15 cellular contexts compared by ENCODE assay signal in genomic region chr15:88628018-88628673, GRCh38. TPM values are rescaled to one million over a fixed set of nuclear protein-coding genes. Genes with fewer than 3 reads are reported as not detected.
DNase-seq lines count a peak whose midpoint lies in the region; ATAC-seq, FAIRE-seq and TF ChIP-seq lines count a peak whose summit lies in the region.
"Had no signal": no experiment of that assay in that cellular context is flagged by ENCODE, and none has a peak within 500 bp of the region (broad histone marks: within the 10 kb centered on the region; RNA-seq: fewer than 3 reads in every experiment).

No MANE protein-coding gene starts in this region.

- peaks cover 62% of the 10 kb centered on the region for H4K20me1 ChIP-seq in HepG2 (ENCODE audit: insufficient read depth, low read length)

- no peak for FAIRE-seq in HepG2 (lab: Jason Lieb, UNC)

- H3K79me2 ChIP-seq in HepG2 (ENCODE audit: insufficient read depth, low read length) = peaks cover 58% of the 10 kb centered on the region

- H3K4me2 ChIP-seq in HepG2 (ENCODE audit: low read depth, low read length) = no peak overlapping the region

- TF ChIP-seq RAD21 in HepG2 (CRISPR knock-in tag; IDR thresholded peaks at IDR 0.05) = no peak

- H3K27ac ChIP-seq in HepG2 (ENCODE audit: extremely low read length, insufficient read depth, low read length) = no peak overlapping the region
- H3K27ac ChIP-seq in right lobe of liver = no peak overlapping the region
- H3K27ac ChIP-seq in adrenal gland = no peak overlapping the region
- H3K27ac ChIP-seq: brain microvascular endothelial cell, uterus had no signal

- H3K27me3 ChIP-seq in HepG2 (ENCODE audit: control insufficient read depth in 1 of 2, insufficient read depth in 2 of 2, low read length in 2 of 2) (no peaks in the 10 kb centered on the region), right lobe of liver (no peaks in the 10 kb centered on the region), adrenal gland (no peaks in the 10 kb centered on the region)
- H3K27me3 ChIP-seq: brain microvascular endothelial cell, uterus had no signal

- TF ChIP-seq EP300 in HepG2 (IDR thresholded peaks at IDR 0.05; ENCODE audit: low read depth in 2 of 2, low read length in 2 of 2) (no peak), HepG2 (CRISPR knock-in tag; IDR thresholded peaks at IDR 0.05; ENCODE audit: borderline replicate concordance) (no peak)

- no peaks in the 10 kb centered on the region for H3K27me3 Mint-ChIP-seq in activated B cell treated with CpG ODN at 0.5 μM for 24 hours

- H3K9me3 Mint-ChIP-seq in activated B cell treated with CpG ODN at 0.5 μM for 24 hours = no peaks in the 10 kb centered on the region

- peaks cover 39 to 79% of the 10 kb centered on the region in 2 experiments for H3K36me3 ChIP-seq in HepG2 (replicated peaks in 1 of 2; ENCODE audit: control insufficient read depth in 1 of 2, insufficient read depth in 2 of 2, low read length in 2 of 2)
- H3K36me3 ChIP-seq in right lobe of liver = peaks cover 0 to 23% (median 6%) of the 10 kb centered on the region in 4 donors
- H3K36me3 ChIP-seq in mucosa of descending colon (ENCODE audit: low read depth) = no peaks in the 10 kb centered on the region
- peaks cover 0 to 22% of the 10 kb centered on the region in 2 donors for H3K36me3 ChIP-seq in adrenal gland (replicated peaks in 1 of 2)
- H3K36me3 ChIP-seq: uterus had no signal

- 99% methylated on average over 5 of the region's 5 CpGs for WGBS in HepG2 (ENCODE audit: low lambda C conversion rate)
- WGBS in right lobe of liver (ENCODE audit: insufficient coverage, low coverage, low lambda C conversion rate, missing lambda C conversion rate) = 67% methylated on average over 3 of the region's 5 CpGs
- 89 to 98% (median 97%) methylated on average over 4 to 5 of the region's 5 CpGs for WGBS in adrenal gland, 4 donors

- H3K4me1 ChIP-seq in HepG2 (ENCODE audit: insufficient read depth, low read length) (peaks cover 51% of the 10 kb centered on the region), right lobe of liver (peaks cover 0 to 13% (median 2%) of the 10 kb centered on the region in 4 donors), mucosa of descending colon (ENCODE audit: low read depth) (peaks cover 20% of the 10 kb centered on the region), adrenal gland (replicated peaks in 1 of 2) (peaks cover 0 to 28% of the 10 kb centered on the region in 2 donors)
- H3K4me1 ChIP-seq: uterus had no signal

- H3K27ac Mint-ChIP-seq in activated B cell treated with CpG ODN at 0.5 μM for 24 hours = peak overlapping the region; percentile 82

- TF ChIP-seq CTCF in HepG2 (CRISPR knock-in tag; IDR thresholded peaks at IDR 0.05) (no peak), right lobe of liver (IDR thresholded peaks at IDR 0.05) (no peak), activated B cell treated with CpG ODN at 0.5 μM for 24 hours (IDR thresholded peaks at IDR 0.05) (no peak), mucosa of descending colon (IDR thresholded peaks at IDR 0.05) (no peak), adrenal gland (IDR thresholded peaks at IDR 0.05) (no peak)

- TF ChIP-seq POLR2A in HepG2 (IDR thresholded peaks at IDR 0.05; ENCODE audit: insufficient read depth in 1 of 2, low read depth in 2 of 2, low read length in 2 of 2) (peak in 1 of 2 experiments; percentile 36; a peak in 1 of 4 replicates), right lobe of liver (IDR thresholded peaks at IDR 0.05) (no peak), adrenal gland (IDR thresholded peaks at IDR 0.05) (no peak)

- CTCF ChIA-PET in HepG2 (lab: Yijun Ruan, JAX; ENCODE audit: low intra/inter-chr PET ratio, low total read pairs) (no interaction called here), activated B cell treated with CpG ODN at 0.5 μM for 24 hours (lab: Charles Lee) (interaction anchor here (1.2 to 2.6 kb wide), 3 partner anchors 11 to 29 kb away, joined by 4 to 11 read pairs (median 6); partner anchors contain the start of gene ISG20)

- no TSS peak for BruUV-seq in HepG2 (replicated peaks; lab: Mats Ljungman, UMichigan)

- ATAC-seq in HepG2 (no peak), right lobe of liver (no peak), activated B cell treated with CpG ODN at 0.5 μM for 24 hours (ENCODE audit: low read depth) (no peak), mucosa of descending colon (no peak)

- intact Hi-C loops in HepG2 (cut with micrococcal nuclease; ENCODE audit: unreplicated experiment) = loop anchor here (10.0 kb wide), 1 partner anchor 207 kb away; no protein-coding TSS in a partner anchor
- intact Hi-C loops in right lobe of liver (cut with DNase I) = no loop called here
- intact Hi-C loops in activated B cell treated with CpG ODN at 0.5 μM for 24 hours (cut with micrococcal nuclease) = loop anchor here (10.0 kb wide), 1 partner anchor 707 kb away; the partner anchor contains the start of gene POLG
- intact Hi-C loops in mucosa of descending colon (cut with DNase I, micrococcal nuclease) = no loop called here
- intact Hi-C loops in adrenal gland (cut with DNase I) = no loop called here

- POLR2A ChIA-PET in HepG2 (lab: Yijun Ruan, JAX) (interaction anchor here (1.9 kb wide), 1 partner anchor 10 kb away, joined by 8 read pairs; the partner anchor contains the start of gene ISG20), activated B cell treated with CpG ODN at 0.5 μM for 24 hours (lab: Charles Lee) (interaction anchor here (0.8 to 5.1 kb wide), 4 partner anchors 11 to 28 kb away, joined by 3 to 42 read pairs (median 6); partner anchors contain the start of gene ISG20)

- DNase-seq in HepG2 (ENCODE audit: low spot score) (no peak), right lobe of liver (no peak), activated B cell treated with CpG ODN at 0.5 μM for 24 hours (no peak), mucosa of descending colon (peak in 2 of 3 donors; percentile 28 to 53), NCI-H748 (lab: John Stamatoyannopoulos, UW; ENCODE audit: unreplicated experiment) (no peak), adrenal gland (no peak)
- DNase-seq in stimulated activated CD4-positive, alpha-beta T cell treated with anti-CD3 and anti-CD28 coated beads, Interleukin-4, amount 100 ng/mL, for 1 hour = no peak
- no peak for DNase-seq in stimulated activated naive CD4-positive, alpha-beta T cell (lab: John Stamatoyannopoulos, UW)
- DNase-seq: brain microvascular endothelial cell, IMR-90, NCI-H1694 treated with DMSO at 0.1 percent for 48 hours, NCI-H526, occipital lobe, uterus had no signal

- no peak overlapping the region for H2AFZ ChIP-seq in HepG2 (ENCODE audit: low read length)

- peaks cover 77% of the 10 kb centered on the region for H3K36me3 Mint-ChIP-seq in activated B cell treated with CpG ODN at 0.5 μM for 24 hours (ENCODE audit: low read depth)

- H3K4me3 ChIP-seq in HepG2 (replicated peaks in 1 of 3; ENCODE audit: insufficient read depth in 1 of 3, low read depth in 2 of 3, low read length in 3 of 3) (no peak overlapping the region), right lobe of liver (no peak overlapping the region), mucosa of descending colon (no peak overlapping the region), adrenal gland (no peak overlapping the region)
- H3K4me3 ChIP-seq: lung, uterus had no signal

- in situ Hi-C loops in HepG2 (cut with HindIII; ENCODE audit: extremely low pct_ligation_motif_present, low pct_unique_long_range_greater_than_20kb) = no loop called here

- H3K4me3 Mint-ChIP-seq in activated B cell treated with CpG ODN at 0.5 μM for 24 hours = peak overlapping the region; percentile 53

- H3K9me3 ChIP-seq in HepG2 (ENCODE audit: low read length) (no peaks in the 10 kb centered on the region), right lobe of liver (no peaks in the 10 kb centered on the region), mucosa of descending colon (no peaks in the 10 kb centered on the region), adrenal gland (replicated peaks in 1 of 3) (no peaks in the 10 kb centered on the region)
- H3K9me3 ChIP-seq: uterus had no signal

- H3K4me1 Mint-ChIP-seq in activated B cell treated with CpG ODN at 0.5 μM for 24 hours = peaks cover 91% of the 10 kb centered on the region

- H3K9ac ChIP-seq in HepG2 (ENCODE audit: insufficient read depth, low read depth, low read length) = no peak overlapping the region

RNA-seq across cellular contexts. Expression of gene AEN, which starts 7.0 kb away (rescaled TPM):
- total RNA-seq in HepG2 (2016; rRNA removed; fragmentation: Illumina TruSeq; extraction: Trizol) = 115 and 118 TPM in 2 replicates
- 24.6 and 27.1 TPM in 2 replicates for total RNA-seq in HepG2 (2016; cell fraction: cytosol; rRNA removed; fragmentation: Illumina TruSeq; extraction: Trizol; ENCODE audit: low read depth)
- total RNA-seq in HepG2 (2016; cell fraction: insoluble cytoplasmic fraction; rRNA removed; fragmentation: Illumina TruSeq; extraction: Trizol) = 110 and 117 TPM in 2 replicates
- 71.0 and 75.9 TPM in 2 replicates for total RNA-seq in HepG2 (2016; cell fraction: membrane; rRNA removed; fragmentation: Illumina TruSeq; extraction: Trizol)
- total RNA-seq in HepG2 (2016; cell fraction: nucleus; rRNA removed; fragmentation: Illumina TruSeq; extraction: Trizol) = 82.3 and 94.1 TPM in 2 replicates
- 51.3 and 55.2 TPM in 2 replicates for polyA plus RNA-seq in HepG2 (2011; rRNA removed)
- polyA plus RNA-seq in HepG2 (2011; cell fraction: cytosol; rRNA removed) = 39.7 and 48.8 TPM in 2 replicates
- 115 and 142 TPM in 2 replicates for polyA plus RNA-seq in HepG2 (2011; cell fraction: nucleus; rRNA removed)
- polyA plus RNA-seq in HepG2 (2012) = 26.8 and 40.4 TPM in 2 replicates
- polyA plus RNA-seq in HepG2 (2016; cell fraction: cytosol; fragmentation: Illumina TruSeq; extraction: Trizol; ENCODE audit: low read depth) = 11.0 and 11.5 TPM in 2 replicates
- polyA plus RNA-seq in HepG2 (2016; cell fraction: insoluble cytoplasmic fraction; fragmentation: Illumina TruSeq; extraction: Trizol; ENCODE audit: low read depth) = 70.1 and 79.0 TPM in 2 replicates
- 28.4 and 28.6 TPM in 2 replicates for polyA plus RNA-seq in HepG2 (2016; cell fraction: membrane; fragmentation: Illumina TruSeq; extraction: Trizol; ENCODE audit: low read depth)
- 90.9 and 95.3 TPM in 2 replicates for polyA plus RNA-seq in HepG2 (2016; cell fraction: nucleus; fragmentation: Illumina TruSeq; extraction: Trizol; ENCODE audit: insufficient read depth, low read depth)
- 70.6 and 173 TPM in 2 replicates for polyA minus RNA-seq in HepG2 (2011; rRNA and poly(A)+ RNA removed; ENCODE audit: low replicate concordance)
- 44.6 and 50.4 TPM in 2 replicates for polyA minus RNA-seq in HepG2 (2011; cell fraction: cytosol; rRNA and poly(A)+ RNA removed)
- polyA minus RNA-seq in HepG2 (2011; cell fraction: nucleus; rRNA and poly(A)+ RNA removed) = 117 and 130 TPM in 2 replicates
- total RNA-seq in right lobe of liver = 10 to 100 TPM in 2 of 6 experiments, 1 to 10 TPM in 4; 4.5 to 18.7 (median 7.3) TPM
- total RNA-seq in activated B cell treated with CpG ODN at 0.5 μM for 24 hours = 40.1 and 41.9 TPM in 2 replicates
- total RNA-seq in mucosa of descending colon = 10 to 100 TPM in 2 of 3 donors, 1 to 10 TPM in 1; 8.9 to 22.6 (median 13.3) TPM
- 10 to 100 TPM in 7 of 8 donors, 1 to 10 TPM in 1; 8.5 to 29.3 (median 14.2) TPM for total RNA-seq in adrenal gland
- polyA plus RNA-seq in adrenal gland = 10 to 100 TPM in 1 of 3 donors, 1 to 10 TPM in 2; 4.9 to 11.3 (median 6.8) TPM

RNA-seq across cellular contexts. Expression of gene ISG20, which starts 10.7 kb away (rescaled TPM):
- total RNA-seq in HepG2 (2016; rRNA removed; fragmentation: Illumina TruSeq; extraction: Trizol) = 6.3 and 10.5 TPM in 2 replicates
- 2.6 and 5.4 TPM in 2 replicates for total RNA-seq in HepG2 (2016; cell fraction: cytosol; rRNA removed; fragmentation: Illumina TruSeq; extraction: Trizol; ENCODE audit: low read depth)
- 6.8 and 9.8 TPM in 2 replicates for total RNA-seq in HepG2 (2016; cell fraction: insoluble cytoplasmic fraction; rRNA removed; fragmentation: Illumina TruSeq; extraction: Trizol)
- total RNA-seq in HepG2 (2016; cell fraction: membrane; rRNA removed; fragmentation: Illumina TruSeq; extraction: Trizol) = 4.6 and 7.7 TPM in 2 replicates
- total RNA-seq in HepG2 (2016; cell fraction: nucleus; rRNA removed; fragmentation: Illumina TruSeq; extraction: Trizol) = 2.0 and 3.7 TPM in 2 replicates
- polyA plus RNA-seq in HepG2 (2011; rRNA removed) = 31.5 and 50.8 TPM in 2 replicates
- polyA plus RNA-seq in HepG2 (2011; cell fraction: cytosol; rRNA removed) = 31.2 and 32.1 TPM in 2 replicates
- polyA plus RNA-seq in HepG2 (2011; cell fraction: nucleus; rRNA removed) = 14.5 and 18.2 TPM in 2 replicates
- 11.6 and 19.0 TPM in 2 replicates for polyA plus RNA-seq in HepG2 (2012)
- polyA plus RNA-seq in HepG2 (2016; cell fraction: cytosol; fragmentation: Illumina TruSeq; extraction: Trizol; ENCODE audit: low read depth) = 6.6 and 8.5 TPM in 2 replicates
- 9.0 and 9.8 TPM in 2 replicates for polyA plus RNA-seq in HepG2 (2016; cell fraction: insoluble cytoplasmic fraction; fragmentation: Illumina TruSeq; extraction: Trizol; ENCODE audit: low read depth)
- polyA plus RNA-seq in HepG2 (2016; cell fraction: membrane; fragmentation: Illumina TruSeq; extraction: Trizol; ENCODE audit: low read depth) = 5.9 and 6.2 TPM in 2 replicates
- polyA plus RNA-seq in HepG2 (2016; cell fraction: nucleus; fragmentation: Illumina TruSeq; extraction: Trizol; ENCODE audit: insufficient read depth, low read depth) = 5.4 and 6.8 TPM in 2 replicates
- 3.8 and 11.4 TPM in 2 replicates for polyA minus RNA-seq in HepG2 (2011; rRNA and poly(A)+ RNA removed; ENCODE audit: low replicate concordance)
- 5.5 and 6.9 TPM in 2 replicates for polyA minus RNA-seq in HepG2 (2011; cell fraction: cytosol; rRNA and poly(A)+ RNA removed)
- 8.8 and 9.0 TPM in 2 replicates for polyA minus RNA-seq in HepG2 (2011; cell fraction: nucleus; rRNA and poly(A)+ RNA removed)
- 10 to 100 TPM in 3 of 6 experiments, 1 to 10 TPM in 3; 6.3 to 19.4 (median 11.9) TPM for total RNA-seq in right lobe of liver
- total RNA-seq in activated B cell treated with CpG ODN at 0.5 μM for 24 hours = 84.6 and 87.1 TPM in 2 replicates
- total RNA-seq in mucosa of descending colon = 10 to 100 TPM; 32.2 to 69.0 (median 55.4) TPM
- 10 to 100 TPM in 1 of 8 donors, 1 to 10 TPM in 7; 1.6 to 10.5 (median 7.6) TPM for total RNA-seq in adrenal gland
- polyA plus RNA-seq in adrenal gland = 10 to 100 TPM in 2 of 3 donors, 1 to 10 TPM in 1; 4.4 to 11.7 (median 10.2) TPM
- total RNA-seq: occipital lobe had no signal

Comparison
In these comparisons a context has a peak if more than half of its experiments do, and no peak if none do; other contexts are left out.
1. intact Hi-C loops: an anchor here in HepG2 (10.0 kb wide) and activated B cell treated with CpG ODN at 0.5 μM for 24 hours (10.0 kb wide); none called in right lobe of liver, mucosa of descending colon and adrenal gland.
2. DNase-seq: peak in mucosa of descending colon (2 of 3); none in HepG2 (single experiment), right lobe of liver (0 of 3), activated B cell treated with CpG ODN at 0.5 μM for 24 hours (single experiment), NCI-H748 (single experiment), adrenal gland (0 of 7), stimulated activated CD4-positive, alpha-beta T cell treated with anti-CD3 and anti-CD28 coated beads, Interleukin-4, amount 100 ng/mL, for 1 hour (single experiment) and stimulated activated naive CD4-positive, alpha-beta T cell (0 of 6).